In the genomic region with DNA sequence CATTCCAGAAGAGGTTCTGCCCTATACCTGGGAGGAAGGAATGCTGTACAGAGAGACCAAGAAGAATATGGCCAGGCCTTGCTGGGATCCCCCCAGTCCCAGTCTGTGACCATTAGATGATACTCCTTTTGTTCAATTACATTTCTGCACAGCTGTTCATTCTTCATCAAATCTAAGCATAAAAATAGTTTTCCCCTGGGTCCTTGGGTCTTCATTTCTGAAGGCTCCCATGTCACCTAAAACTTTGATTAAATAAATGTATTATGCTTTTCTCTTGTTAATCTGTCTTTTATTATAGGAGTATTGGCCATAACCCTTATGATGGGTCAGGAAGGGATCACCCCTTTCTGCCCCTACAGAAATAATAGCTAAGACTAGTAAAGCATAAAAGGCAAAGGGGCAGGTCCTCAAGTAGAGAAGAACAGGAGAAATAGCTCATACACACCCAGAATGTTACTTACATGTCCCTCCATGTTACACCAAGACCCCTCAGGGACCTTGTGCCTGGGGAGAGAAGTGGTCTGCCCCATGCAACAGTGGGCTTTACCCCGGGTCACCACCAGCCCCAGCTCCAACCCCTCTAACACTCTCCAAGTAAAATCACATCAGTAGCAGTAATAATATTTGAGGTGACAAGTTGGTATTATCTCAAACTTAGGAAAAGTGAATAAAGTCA, we compare ENCODE assay signal across 16 cellular contexts. TPM values are rescaled to one million over a fixed set of nuclear protein-coding genes. Genes with fewer than 3 reads are reported as not detected.
DNase-seq lines count a peak whose midpoint lies in the region; ATAC-seq and TF ChIP-seq lines count a peak whose summit lies in the region.
"Had no signal": no experiment of that assay in that cellular context is flagged by ENCODE, and none has a peak within 500 bp of the region (broad histone marks: within the 10 kb centered on the region; RNA-seq: fewer than 3 reads in every experiment).

No MANE protein-coding gene starts in this region.

- POLR2A ChIA-PET in CD4-positive, alpha-beta T cell (lab: Charles Lee): interaction anchor here (0.7 to 34.9 kb wide), 6 partner anchors 12 to 35 kb away, joined by 3 to 1160 read pairs (median 4); partner anchors contain the start of genes DDX39B, LST1, LTA and LTB

- no peak overlapping the region for H2AFZ ChIP-seq in Karpas-422 (ENCODE audit: low read length)
- H2AFZ ChIP-seq: parathyroid adenoma had no signal

- no peaks in the 10 kb centered on the region for H3K36me3 ChIP-seq in Karpas-422 (ENCODE audit: insufficient read depth, low read length)
- no peaks in the 10 kb centered on the region for H3K36me3 ChIP-seq in gastroesophageal sphincter
- H3K36me3 ChIP-seq: tibial artery had no signal

- no peaks in the 10 kb centered on the region for H3K9me2 ChIP-seq in Karpas-422 (replicated peaks; ENCODE audit: insufficient read depth, low read length)

- TF ChIP-seq EP300 in gastroesophageal sphincter (IDR thresholded peaks at IDR 0.05): no peak

- intact Hi-C loops in CD4-positive, alpha-beta T cell (cut with DNase I, micrococcal nuclease): no loop called here

- ATAC-seq in CD4-positive, alpha-beta T cell (ENCODE audit: poor library complexity): no peak
- ATAC-seq in memory B cell (ENCODE audit: low read depth) (no peak), gastroesophageal sphincter (no peak)

- H3K4me2 ChIP-seq in Karpas-422 (ENCODE audit: low read depth, low read length, poor library complexity, severe bottlenecking): peak overlapping the region; percentile 84

- peak overlapping the region; percentile 11 for H3K4me3 Mint-ChIP-seq in CD4-positive, alpha-beta T cell
- H3K4me3 Mint-ChIP-seq in memory B cell (no peak overlapping the region), nephron progenitor cell (no peak overlapping the region), mesothelial cell of epicardium (no peak overlapping the region)
- H3K4me3 Mint-ChIP-seq: H9 had no signal

- peak overlapping the region; percentile 98 for H3K4me3 ChIP-seq in Karpas-422 (ENCODE audit: low read length)
- no peak overlapping the region for H3K4me3 ChIP-seq in gastroesophageal sphincter
- H3K4me3 ChIP-seq: skin epidermis, tibial artery had no signal

- H3K9me3 ChIP-seq in CD4-positive, alpha-beta T cell (ENCODE audit: control insufficient read depth, low read length): no peaks in the 10 kb centered on the region
- H3K9me3 ChIP-seq in Karpas-422 (ENCODE audit: low read length) (no peaks in the 10 kb centered on the region), gastroesophageal sphincter (no peaks in the 10 kb centered on the region)
- H3K9me3 ChIP-seq: tibial artery had no signal

- WGBS in gastroesophageal sphincter (ENCODE audit: low coverage in 1 of 2), 2 donors: 50 to 83% methylated on average over 1 of the region's 1 CpG

- no peak for TF ChIP-seq POLR2A in gastroesophageal sphincter (IDR thresholded peaks at IDR 0.05)

- H3K27ac Mint-ChIP-seq in CD4-positive, alpha-beta T cell: peak overlapping the region; percentile 95
- H3K27ac Mint-ChIP-seq in memory B cell (peak overlapping the region; percentile 98), nephron progenitor cell (no peak overlapping the region), mesothelial cell of epicardium (no peak overlapping the region)
- H3K27ac Mint-ChIP-seq: H9 had no signal

- H3K27me3 ChIP-seq in CD4-positive, alpha-beta T cell (ENCODE audit: control insufficient read depth, insufficient read depth, low read length): no peaks in the 10 kb centered on the region
- no peaks in the 10 kb centered on the region for H3K27me3 ChIP-seq in Karpas-422 (ENCODE audit: low read length)
- H3K27me3 ChIP-seq in gastroesophageal sphincter: peaks cover 55% of the 10 kb centered on the region

- peaks cover 44% of the 10 kb centered on the region for H3K79me2 ChIP-seq in Karpas-422 (ENCODE audit: low read length)
- H3K79me2 ChIP-seq: parathyroid adenoma had no signal

- H3K27me3 Mint-ChIP-seq in CD4-positive, alpha-beta T cell: no peaks in the 10 kb centered on the region
- no peaks in the 10 kb centered on the region for H3K27me3 Mint-ChIP-seq in memory B cell
- H3K27me3 Mint-ChIP-seq in nephron progenitor cell (ENCODE audit: low read depth, poor library complexity): peaks cover 32% of the 10 kb centered on the region
- H3K27me3 Mint-ChIP-seq in mesothelial cell of epicardium (ENCODE audit: low read depth): peaks cover 7% of the 10 kb centered on the region

- peaks cover 87% of the 10 kb centered on the region for H3K4me1 Mint-ChIP-seq in CD4-positive, alpha-beta T cell (ENCODE audit: low read depth)
- H3K4me1 Mint-ChIP-seq in memory B cell: peaks cover 64% of the 10 kb centered on the region
- peaks cover 29% of the 10 kb centered on the region for H3K4me1 Mint-ChIP-seq in nephron progenitor cell
- no peaks in the 10 kb centered on the region for H3K4me1 Mint-ChIP-seq in mesothelial cell of epicardium

- H3K9ac ChIP-seq in Karpas-422 (ENCODE audit: low read length): peak overlapping the region; percentile 99
- H3K9ac ChIP-seq: parathyroid adenoma had no signal

- H3K27ac ChIP-seq in CD4-positive, alpha-beta T cell (ENCODE audit: low read depth, low read length): peak overlapping the region; percentile 78
- H3K27ac ChIP-seq in Karpas-422 (ENCODE audit: low read length) (peak overlapping the region; percentile 95), gastroesophageal sphincter (no peak overlapping the region)
- H3K27ac ChIP-seq: parathyroid adenoma, tibial artery had no signal

- no peaks in the 10 kb centered on the region for H3K9me3 Mint-ChIP-seq in CD4-positive, alpha-beta T cell
- no peaks in the 10 kb centered on the region for H3K9me3 Mint-ChIP-seq in memory B cell
- H3K9me3 Mint-ChIP-seq in nephron progenitor cell: no peaks in the 10 kb centered on the region
- H3K9me3 Mint-ChIP-seq in mesothelial cell of epicardium: no peaks in the 10 kb centered on the region
- H3K9me3 Mint-ChIP-seq: H9 had no signal

- H3K36me3 Mint-ChIP-seq in CD4-positive, alpha-beta T cell (ENCODE audit: low read depth): peaks cover 27% of the 10 kb centered on the region
- H3K36me3 Mint-ChIP-seq in memory B cell (peaks cover 7% of the 10 kb centered on the region), nephron progenitor cell (ENCODE audit: low read depth) (no peaks in the 10 kb centered on the region), mesothelial cell of epicardium (no peaks in the 10 kb centered on the region)

- TF ChIP-seq CTCF in CD4-positive, alpha-beta T cell (IDR thresholded peaks at IDR 0.05): no peak
- no peak for TF ChIP-seq CTCF in gastroesophageal sphincter (IDR thresholded peaks at IDR 0.05)
- no peak for TF ChIP-seq CTCF in nephron progenitor cell (IDR thresholded peaks at IDR 0.05)
- TF ChIP-seq CTCF in mesothelial cell of epicardium (IDR thresholded peaks at IDR 0.05; ENCODE audit: unreplicated experiment): no peak

- no peak for DNase-seq in CD4-positive, alpha-beta T cell
- DNase-seq in Karpas-422 (peak; percentile 91), memory B cell (ENCODE audit: low spot score in 2 of 2) (no peak), nephron progenitor cell (no peak), mesothelial cell of epicardium (ENCODE audit: low spot score in 2 of 2, unreplicated experiment in 2 of 2) (no peak)
- DNase-seq: DMS153, H9, NCI-H1417 treated with DMSO at 0.1 percent for 48 hours, NCI-H2171, tibial artery had no signal

- CTCF ChIA-PET in CD4-positive, alpha-beta T cell (lab: Charles Lee): interaction anchor here (1.1 to 4.3 kb wide), 5 partner anchors 10 to 28 kb away, joined by 4 to 38 read pairs (median 9); partner anchors contain the start of genes LST1 and NCR3

- H4K20me1 ChIP-seq in Karpas-422 (ENCODE audit: insufficient read depth, low read depth, low read length): no peaks in the 10 kb centered on the region

- H3K4me1 ChIP-seq in Karpas-422 (ENCODE audit: low read length): peaks cover 86% of the 10 kb centered on the region
- no peaks in the 10 kb centered on the region for H3K4me1 ChIP-seq in gastroesophageal sphincter
- H3K4me1 ChIP-seq: parathyroid adenoma, tibial artery had no signal

RNA-seq across cellular contexts. Expression of gene LTA, which starts 2.1 kb away (rescaled TPM):
- total RNA-seq in CD4-positive, alpha-beta T cell: 10 to 100 TPM; 15.4 to 16.7 TPM
- 71.1 and 128 TPM in 2 replicates for total RNA-seq in Karpas-422 (2014; rRNA removed; shearing (Covaris generic); ENCODE audit: low replicate concordance)
- not detected for total RNA-seq in gastroesophageal sphincter
- 0.16 to 0.18 TPM in 2 of 3 replicates, not detected in the other for total RNA-seq in mesothelial cell of epicardium
- total RNA-seq: astrocyte, fibroblast of villous mesenchyme, H9, HT-29 had no signal

RNA-seq across cellular contexts. Expression of gene TNF, which starts 5.4 kb away (rescaled TPM):
- 10 to 100 TPM; 33.1 to 34.2 TPM for total RNA-seq in CD4-positive, alpha-beta T cell
- total RNA-seq in Karpas-422 (2014; rRNA removed; shearing (Covaris generic); ENCODE audit: low replicate concordance): 223 and 233 TPM in 2 replicates
- total RNA-seq in gastroesophageal sphincter (under 1 TPM in 1 of 4 donors, not detected in 3; 0.81 TPM), mesothelial cell of epicardium (0.52 to 0.60 TPM (median 0.60 TPM) in 3 replicates)
- total RNA-seq: H9, HT-29 had no signal

RNA-seq across cellular contexts. Expression of gene LTB, which starts 12.2 kb away (rescaled TPM):
- total RNA-seq in CD4-positive, alpha-beta T cell: 100 to 1,000 TPM; 239 to 244 TPM
- 74.1 and 241 TPM in 2 replicates for total RNA-seq in Karpas-422 (2014; rRNA removed; shearing (Covaris generic); ENCODE audit: low replicate concordance)
- under 1 TPM in 1 of 4 donors, not detected in 3; 0.57 TPM for total RNA-seq in gastroesophageal sphincter
- 0.32 TPM in 1 of 3 replicates, not detected in the others for total RNA-seq in mesothelial cell of epicardium
- total RNA-seq: fibroblast of villous mesenchyme, H9, HT-29 had no signal

RNA-seq across cellular contexts. Expression of gene LST1, which starts 16.1 kb away (rescaled TPM):
- 10 to 100 TPM in 1 of 2 experiments, 1 to 10 TPM in 1; 8.9 to 10.3 TPM for total RNA-seq in CD4-positive, alpha-beta T cell
- total RNA-seq in Karpas-422 (2014; rRNA removed; shearing (Covaris generic); ENCODE audit: low replicate concordance): 5.1 and 6.6 TPM in 2 replicates
- 1 to 10 TPM; 1.4 to 7.7 (median 6.9) TPM for total RNA-seq in gastroesophageal sphincter
- total RNA-seq in mesothelial cell of epicardium: 0.60 to 0.77 TPM in 2 of 3 replicates, not detected in the other
- total RNA-seq: astrocyte, fibroblast of villous mesenchyme, H9, HT-29 had no signal

RNA-seq across cellular contexts. Expression of gene NFKBIL1, which starts 22.6 kb away (rescaled TPM):
- 1 to 10 TPM; 7.6 to 9.3 TPM for total RNA-seq in CD4-positive, alpha-beta T cell
- 21.8 and 46.1 TPM in 2 replicates for total RNA-seq in Karpas-422 (2014; rRNA removed; shearing (Covaris generic); ENCODE audit: low replicate concordance)
- total RNA-seq in gastroesophageal sphincter (10 to 100 TPM; 21.3 to 44.2 (median 28.5) TPM), mesothelial cell of epicardium (27.7 to 28.2 TPM (median 28.1 TPM) in 3 replicates)

Comparison
In these comparisons a context has a peak if more than half of its experiments do, and no peak if none do; other contexts are left out.
1. H3K27ac ChIP-seq: peak in CD4-positive, alpha-beta T cell (single experiment) and Karpas-422 (single experiment); none in gastroesophageal sphincter (0 of 4).
2. H3K27ac Mint-ChIP-seq: peak in CD4-positive, alpha-beta T cell (single experiment) and memory B cell (single experiment); none in nephron progenitor cell (single experiment) and mesothelial cell of epicardium (single experiment).
3. RNA of gene LTA, which starts 2.1 kb away (total RNA-seq): 71.1 to 128 TPM in Karpas-422 and 15.4 to 16.7 TPM in CD4-positive, alpha-beta T cell; 0.16 to 0.18 TPM in mesothelial cell of epicardium and not detected in gastroesophageal sphincter; every median in the first group is over 10 times any median in the second.
4. RNA of gene TNF, which starts 5.4 kb away (total RNA-seq): 223 to 233 TPM in Karpas-422 and 33.1 to 34.2 TPM in CD4-positive, alpha-beta T cell; 0.52 to 0.60 TPM in mesothelial cell of epicardium and 0.81 TPM in gastroesophageal sphincter; every median in the first group is over 10 times any median in the second.
5. RNA of gene LTB, which starts 12.2 kb away (total RNA-seq): 239 to 244 TPM in CD4-positive, alpha-beta T cell and 74.1 to 241 TPM in Karpas-422; 0.57 TPM in gastroesophageal sphincter and 0.32 TPM in mesothelial cell of epicardium; every median in the first group is over 10 times any median in the second.